In genomic region chr10:132615346-132616169, GRCh38 we compare ENCODE assay signal across 14 cellular contexts.
DNase-seq lines count a peak whose midpoint lies in the region; ATAC-seq lines count a peak whose summit lies in the region.
"Had no signal": no experiment of that assay in that cellular context is flagged by ENCODE, and none has a peak within 500 bp of the region (broad histone marks: within the 10 kb centered on the region; RNA-seq: fewer than 3 reads in every experiment).

No MANE protein-coding gene starts in this region.

- DNase-seq in stimulated activated naive CD8-positive, alpha-beta T cell treated with anti-CD3 and anti-CD28 coated beads, Interleukin-15, Interleukin-2, amounts not matched to agents 100 U/mL and 50 U/mL, for 24 hours, result no peak
- DNase-seq in mesenteric fat pad (ENCODE audit: low spot score) (peak; percentile 81), UCSD-AML1 (lab: John Stamatoyannopoulos, UW; ENCODE audit: unreplicated experiment) (no peak), OCI-M2 (lab: John Stamatoyannopoulos, UW; ENCODE audit: unreplicated experiment) (no peak), NCI-H187 treated with DMSO at 0.1 percent for 48 hours (lab: John Stamatoyannopoulos, UW) (no peak), SW480 (ENCODE audit: low spot score) (no peak)
- DNase-seq: activated CD4-positive, CD25-positive, alpha-beta regulatory T cell; HFFc6; NCI-H510A treated with DMSO at 0.1 percent for 48 hours; sigmoid colon had no signal

- H3K27ac Mint-ChIP-seq in stimulated activated naive CD8-positive, alpha-beta T cell treated with anti-CD3 and anti-CD28 coated beads, Interleukin-15, Interleukin-2, amounts not matched to agents 100 ng/mL and 50 ng/mL, for 24 hours, result peak overlapping the region; percentile 98
- peak overlapping the region; percentile 62 for H3K27ac Mint-ChIP-seq in activated T-helper 17 cell treated with anti-CD3 and anti-CD28 coated beads, Interleukin-2, amount 50 U/mL, for 72 hours
- H3K27ac Mint-ChIP-seq: HFFc6 had no signal

- H3K4me1 Mint-ChIP-seq in stimulated activated naive CD8-positive, alpha-beta T cell treated with anti-CD3 and anti-CD28 coated beads, Interleukin-15, Interleukin-2, amounts not matched to agents 100 ng/mL and 50 ng/mL, for 24 hours (ENCODE audit: low read depth), result peaks cover 39% of the 10 kb centered on the region
- peaks cover 24% of the 10 kb centered on the region for H3K4me1 Mint-ChIP-seq in activated T-helper 17 cell treated with anti-CD3 and anti-CD28 coated beads, Interleukin-2, amount 50 U/mL, for 72 hours

- H3K9me3 Mint-ChIP-seq in stimulated activated naive CD8-positive, alpha-beta T cell treated with anti-CD3 and anti-CD28 coated beads, Interleukin-15, Interleukin-2, amounts not matched to agents 100 ng/mL and 50 ng/mL, for 24 hours, result peaks cover 9% of the 10 kb centered on the region
- no peaks in the 10 kb centered on the region for H3K9me3 Mint-ChIP-seq in activated T-helper 17 cell treated with anti-CD3 and anti-CD28 coated beads, Interleukin-2, amount 50 U/mL, for 72 hours

- H3K4me3 Mint-ChIP-seq in stimulated activated naive CD8-positive, alpha-beta T cell treated with anti-CD3 and anti-CD28 coated beads, Interleukin-15, Interleukin-2, amounts not matched to agents 100 ng/mL and 50 ng/mL, for 24 hours, result peak overlapping the region; percentile 75
- peak overlapping the region; percentile 6 for H3K4me3 Mint-ChIP-seq in activated T-helper 17 cell treated with anti-CD3 and anti-CD28 coated beads, Interleukin-2, amount 50 U/mL, for 72 hours
- H3K4me3 Mint-ChIP-seq: HFFc6 had no signal

- peaks cover 3% of the 10 kb centered on the region for H3K27me3 Mint-ChIP-seq in stimulated activated naive CD8-positive, alpha-beta T cell treated with anti-CD3 and anti-CD28 coated beads, Interleukin-15, Interleukin-2, amounts not matched to agents 100 ng/mL and 50 ng/mL, for 24 hours
- H3K27me3 Mint-ChIP-seq in activated T-helper 17 cell treated with anti-CD3 and anti-CD28 coated beads, Interleukin-2, amount 50 U/mL, for 72 hours, result no peaks in the 10 kb centered on the region
- H3K27me3 Mint-ChIP-seq: T-cell had no signal

- no peak for ATAC-seq in stimulated activated naive CD8-positive, alpha-beta T cell treated with anti-CD3 and anti-CD28 coated beads, Interleukin-15, Interleukin-2, amounts not matched to agents 100 U/mL and 50 U/mL, for 24 hours
- ATAC-seq in activated T-helper 17 cell treated with anti-CD3 and anti-CD28 coated beads, Interleukin-2, amount 50 U/mL, for 72 hours (replicated peaks), result no peak
- ATAC-seq: pancreas had no signal

- peaks cover 34% of the 10 kb centered on the region for H3K36me3 Mint-ChIP-seq in stimulated activated naive CD8-positive, alpha-beta T cell treated with anti-CD3 and anti-CD28 coated beads, Interleukin-15, Interleukin-2, amounts not matched to agents 100 ng/mL and 50 ng/mL, for 24 hours (ENCODE audit: low read depth)
- peaks cover 17% of the 10 kb centered on the region for H3K36me3 Mint-ChIP-seq in activated T-helper 17 cell treated with anti-CD3 and anti-CD28 coated beads, Interleukin-2, amount 50 U/mL, for 72 hours (ENCODE audit: low read depth)
